ENCODE assay signal across 17 cellular contexts in genomic region chr2:14424478-14425390, GRCh38.
A peak's percentile ranks its signal among the peaks of the same experiment; 100 is the strongest.
DNase-seq lines count a peak whose midpoint lies in the region; ATAC-seq and TF ChIP-seq lines count a peak whose summit lies in the region.
"Had no signal": no experiment of that assay in that cellular context is flagged by ENCODE, and none has a peak within 500 bp of the region (broad histone marks: within the 10 kb centered on the region; RNA-seq: fewer than 3 reads in every experiment).

No MANE protein-coding gene starts in this region.

- POLR2A ChIA-PET in activated CD4-positive, alpha-beta memory T cell treated with anti-CD3 and anti-CD28 coated beads for 36 hours (lab: Charles Lee): no interaction called here

- peaks cover 14% of the 10 kb centered on the region for H3K4me1 ChIP-seq in mucosa of descending colon (ENCODE audit: low read depth)
- H3K4me1 ChIP-seq: right lobe of liver had no signal

- TF ChIP-seq CTCF in mucosa of descending colon (IDR thresholded peaks at IDR 0.05): no peak

- peaks cover 3% of the 10 kb centered on the region for H3K9me3 Mint-ChIP-seq in activated CD4-positive, alpha-beta memory T cell treated with anti-CD3 and anti-CD28 coated beads for 36 hours

- CTCF ChIA-PET in activated CD4-positive, alpha-beta memory T cell treated with anti-CD3 and anti-CD28 coated beads for 36 hours (lab: Charles Lee): no interaction called here

- H3K9me3 ChIP-seq in mucosa of descending colon: no peaks in the 10 kb centered on the region
- H3K9me3 ChIP-seq: right lobe of liver had no signal

- H3K4me1 Mint-ChIP-seq in activated CD4-positive, alpha-beta memory T cell treated with anti-CD3 and anti-CD28 coated beads for 36 hours (ENCODE audit: low read depth): no peaks in the 10 kb centered on the region
- H3K4me1 Mint-ChIP-seq: activated B cell treated with CpG ODN at 0.5 μM for 24 hours; naive thymus-derived CD4-positive, alpha-beta T cell had no signal

- ATAC-seq in GM18873 (IDR thresholded peaks at IDR 0.05; ENCODE audit: low FRiP score, unreplicated experiment) (peak; percentile 85), GM21825 (IDR thresholded peaks at IDR 0.05; ENCODE audit: unreplicated experiment) (peak; percentile 68), HG03342 (IDR thresholded peaks at IDR 0.05; ENCODE audit: unreplicated experiment) (peak; percentile 74), mucosa of descending colon (peak; percentile 82), Right ventricle myocardium inferior (no peak)
- ATAC-seq: esophagus mucosa; left lobe of liver; naive thymus-derived CD4-positive, alpha-beta T cell; right lobe of liver had no signal

- H3K4me3 ChIP-seq in mucosa of descending colon: no peak overlapping the region
- H3K4me3 ChIP-seq: right lobe of liver, SK-N-MC had no signal

- no peaks in the 10 kb centered on the region for H3K36me3 ChIP-seq in mucosa of descending colon (ENCODE audit: low read depth)
- H3K36me3 ChIP-seq: right lobe of liver had no signal

- H3K27me3 Mint-ChIP-seq in activated CD4-positive, alpha-beta memory T cell treated with anti-CD3 and anti-CD28 coated beads for 36 hours: no peaks in the 10 kb centered on the region
- H3K27me3 Mint-ChIP-seq: activated B cell treated with CpG ODN at 0.5 μM for 24 hours; naive thymus-derived CD4-positive, alpha-beta T cell had no signal

- no peak overlapping the region for H3K27ac Mint-ChIP-seq in activated CD4-positive, alpha-beta memory T cell treated with anti-CD3 and anti-CD28 coated beads for 36 hours
- H3K27ac Mint-ChIP-seq: activated B cell treated with CpG ODN at 0.5 μM for 24 hours; naive thymus-derived CD4-positive, alpha-beta T cell had no signal

- no peaks in the 10 kb centered on the region for H3K36me3 Mint-ChIP-seq in activated CD4-positive, alpha-beta memory T cell treated with anti-CD3 and anti-CD28 coated beads for 36 hours

- intact Hi-C loops in mucosa of descending colon (cut with DNase I, micrococcal nuclease): loop anchor here in 1 of 2 donors (10.0 kb wide), 1 partner anchor 210 kb away; the partner anchor contains the start of gene LRATD1
- intact Hi-C loops in activated CD4-positive, alpha-beta memory T cell treated with anti-CD3 and anti-CD28 coated beads for 36 hours (cut with micrococcal nuclease): no loop called here
- intact Hi-C loops in Right ventricle myocardium inferior (cut with DNase I): loop anchor here (5.0 kb wide), 1 partner anchor 208 kb away; the partner anchor contains the start of gene LRATD1

- no peak overlapping the region for H3K4me3 Mint-ChIP-seq in activated CD4-positive, alpha-beta memory T cell treated with anti-CD3 and anti-CD28 coated beads for 36 hours
- H3K4me3 Mint-ChIP-seq: activated B cell treated with CpG ODN at 0.5 μM for 24 hours had no signal

- DNase-seq in mucosa of descending colon (peak in 1 of 3 donors; percentile 29), Right ventricle myocardium inferior (ENCODE audit: missing footprints) (no peak), NCI-H1694 treated with DMSO at 0.1 percent for 48 hours (lab: John Stamatoyannopoulos, UW) (no peak), putamen (ENCODE audit: low spot score) (no peak)
- DNase-seq in activated CD4-positive, alpha-beta memory T cell treated with anti-CD3 and anti-CD28 coated beads for 36 hours: no peak
- DNase-seq: activated B cell treated with CpG ODN at 0.5 μM for 24 hours; DMS 273 treated with DMSO at 0.1 percent for 48 hours; naive thymus-derived CD4-positive, alpha-beta T cell; NCI-H226; right lobe of liver; stimulated activated CD4-positive, alpha-beta T cell treated with anti-CD3 and anti-CD28 coated beads, Interleukin-4, amount 100 ng/mL, for 1 hour had no signal
